24 cellular contexts compared by ENCODE assay signal in the genomic region with DNA sequence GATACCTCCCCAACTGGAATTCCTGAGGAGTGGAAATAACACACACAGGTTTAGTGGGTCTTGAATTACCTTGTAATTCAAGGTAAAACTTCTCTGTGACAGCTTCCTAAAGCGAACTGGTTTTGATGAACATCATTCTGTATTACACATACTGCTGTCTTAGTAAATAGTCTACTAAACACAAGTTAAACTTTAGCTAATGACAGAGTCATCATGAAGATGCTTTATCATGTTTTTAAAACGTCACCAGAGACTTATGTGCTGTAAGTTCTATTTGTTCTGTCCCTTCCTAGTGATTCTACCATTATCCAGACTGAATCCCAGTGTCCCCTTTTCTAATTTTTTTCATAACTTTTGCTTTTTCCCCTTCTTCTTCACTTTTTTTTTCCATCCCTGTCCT. TPM values are rescaled to one million over a fixed set of nuclear protein-coding genes. Genes with fewer than 3 reads are reported as not detected.
A peak's percentile ranks its signal among the peaks of the same experiment; 100 is the strongest.
DNase-seq lines count a peak whose midpoint lies in the region; ATAC-seq, FAIRE-seq and TF ChIP-seq lines count a peak whose summit lies in the region.
"Had no signal": no experiment of that assay in that cellular context is flagged by ENCODE, and none has a peak within 500 bp of the region (broad histone marks: within the 10 kb centered on the region; RNA-seq: fewer than 3 reads in every experiment).

No MANE protein-coding gene starts in this region.

- no peaks in the 10 kb centered on the region for H3K9me3 Mint-ChIP-seq in nephron progenitor cell
- H3K9me3 Mint-ChIP-seq in activated CD8-positive, alpha-beta T cell treated with anti-CD3 and anti-CD28 coated beads, Interleukin-2, amount 10 ng/mL, durations not matched to agents 7 days and 5 days (ENCODE audit: insufficient read depth): no peaks in the 10 kb centered on the region

- H3K27ac ChIP-seq in A549: peak overlapping the region; percentile 84 to 85
- H3K27ac ChIP-seq: BLaER1, RWPE1 had no signal

- TF ChIP-seq POLR2A in A549 (IDR thresholded peaks at IDR 0.05; ENCODE audit: low read length): no peak

- no peak for TF ChIP-seq RAD21 in A549 (conservative IDR thresholded peaks at IDR 0.05 in 1 of 2, IDR thresholded peaks at IDR 0.05 in 1 of 2)

- H3K27me3 Mint-ChIP-seq in nephron progenitor cell (ENCODE audit: low read depth, poor library complexity): no peaks in the 10 kb centered on the region
- no peaks in the 10 kb centered on the region for H3K27me3 Mint-ChIP-seq in activated CD8-positive, alpha-beta T cell treated with anti-CD3 and anti-CD28 coated beads, Interleukin-2, amount 10 ng/mL, durations not matched to agents 7 days and 5 days (ENCODE audit: low read depth)

- peak; percentile 7 for FAIRE-seq in A549 (lab: Jason Lieb, UNC)
- FAIRE-seq in RCC 7860 (lab: Jason Lieb, UNC): peak; percentile 81
- FAIRE-seq in urothelium cell line (lab: Jason Lieb, UNC): no peak
- FAIRE-seq: D721Med, G401.6, HepG2 had no signal

- 3% methylated on average over 2 of the region's 2 CpGs for WGBS in A549 (ENCODE audit: missing lambda C conversion rate)

- H3K4me3 ChIP-seq in A549: peak overlapping the region; percentile 9; the same call in 1 of the 3 replicates
- H3K4me3 ChIP-seq: BLaER1 had no signal

- CTCF ChIA-PET in A549 (lab: Yijun Ruan, JAX): interaction anchor here (1.3 kb wide), 1 partner anchor 9 kb away, joined by 4 read pairs; no protein-coding TSS in a partner anchor
- CTCF ChIA-PET in activated CD8-positive, alpha-beta T cell treated with anti-CD3 and anti-CD28 coated beads, Interleukin-2, amount 10 ng/mL, durations not matched to agents 7 days and 5 days (lab: Charles Lee): no interaction called here

- peak; percentile 55 to 91 for DNase-seq in A549 (ENCODE audit: low read depth in 1 of 2, low spot score in 1 of 2)
- peak; percentile 59 for DNase-seq in RCC 7860 (ENCODE audit: low spot score)
- peak; percentile 69 for DNase-seq in kidney glomerular epithelial cell (lab: John Stamatoyannopoulos, UW)
- no peak for DNase-seq in nephron progenitor cell
- no peak for DNase-seq in activated CD8-positive, alpha-beta T cell treated with anti-CD3 and anti-CD28 coated beads, Interleukin-2, amount 10 ng/mL, durations not matched to agents 7 days and 5 days
- no peak for DNase-seq in urothelium cell line (ENCODE audit: low spot score)
- DNase-seq: 8988T; CD4-positive, CD25-positive, alpha-beta regulatory T cell; Karpas-422; NCI-H1092; NCI-H1417 treated with DMSO at 0.1 percent for 48 hours; NCI-H187; NCI-H446; NCI-H524 treated with DMSO at 0.1 percent for 48 hours; NCI-H774; SHP77 had no signal

- peak overlapping the region; percentile 80 for H3K4me2 ChIP-seq in A549
- H3K4me2 ChIP-seq: BLaER1 had no signal

- TF ChIP-seq EP300 in A549 (IDR thresholded peaks at IDR 0.05): no peak

- peak overlapping the region; percentile 90 for H3K27ac Mint-ChIP-seq in nephron progenitor cell
- no peak overlapping the region for H3K27ac Mint-ChIP-seq in activated CD8-positive, alpha-beta T cell treated with anti-CD3 and anti-CD28 coated beads, Interleukin-2, amount 10 ng/mL, durations not matched to agents 7 days and 5 days
- H3K27ac Mint-ChIP-seq: CD4-positive, CD25-positive, alpha-beta regulatory T cell had no signal

- no peaks in the 10 kb centered on the region for H3K9me3 ChIP-seq in A549
- H3K9me3 ChIP-seq: BLaER1 had no signal

- POLR2A ChIA-PET in A549 (lab: Yijun Ruan, JAX): interaction anchor here (1.1 kb wide), 1 partner anchor 16 kb away, joined by 3 read pairs; no protein-coding TSS in a partner anchor
- POLR2A ChIA-PET in activated CD8-positive, alpha-beta T cell treated with anti-CD3 and anti-CD28 coated beads, Interleukin-2, amount 10 ng/mL, durations not matched to agents 7 days and 5 days (lab: Charles Lee): no interaction called here

- no peak overlapping the region for H3K4me3 Mint-ChIP-seq in nephron progenitor cell
- no peak overlapping the region for H3K4me3 Mint-ChIP-seq in activated CD8-positive, alpha-beta T cell treated with anti-CD3 and anti-CD28 coated beads, Interleukin-2, amount 10 ng/mL, durations not matched to agents 7 days and 5 days
- H3K4me3 Mint-ChIP-seq: CD4-positive, CD25-positive, alpha-beta regulatory T cell had no signal

- peaks cover 10% of the 10 kb centered on the region for H3K4me1 Mint-ChIP-seq in nephron progenitor cell
- H3K4me1 Mint-ChIP-seq in activated CD8-positive, alpha-beta T cell treated with anti-CD3 and anti-CD28 coated beads, Interleukin-2, amount 10 ng/mL, durations not matched to agents 7 days and 5 days (ENCODE audit: low read depth): peaks cover 2% of the 10 kb centered on the region

- no peak for TF ChIP-seq CTCF in A549 (IDR thresholded peaks at IDR 0.05)
- TF ChIP-seq CTCF in nephron progenitor cell (IDR thresholded peaks at IDR 0.05): no peak

- peak; percentile 94 to 99 for ATAC-seq in A549
- ATAC-seq in GM21447 (IDR thresholded peaks at IDR 0.05; ENCODE audit: unreplicated experiment): no peak
- no peak for ATAC-seq in activated CD8-positive, alpha-beta T cell treated with anti-CD3 and anti-CD28 coated beads, Interleukin-2, amount 10 ng/mL, durations not matched to agents 7 days and 5 days
- ATAC-seq in HG02981 (IDR thresholded peaks at IDR 0.05; ENCODE audit: unreplicated experiment): no peak
- ATAC-seq: HCT116, HepG2 had no signal

- H3K36me3 Mint-ChIP-seq in nephron progenitor cell (ENCODE audit: low read depth): peaks cover 12% of the 10 kb centered on the region
- peaks cover 6% of the 10 kb centered on the region for H3K36me3 Mint-ChIP-seq in activated CD8-positive, alpha-beta T cell treated with anti-CD3 and anti-CD28 coated beads, Interleukin-2, amount 10 ng/mL, durations not matched to agents 7 days and 5 days (ENCODE audit: low read depth)

- H3K4me1 ChIP-seq in A549: peaks cover 63% of the 10 kb centered on the region
- H3K4me1 ChIP-seq: BLaER1 had no signal

TF ChIP-seq in A549, 52 proteins besides CTCF, POLR2A, EP300 and RAD21:
- TF ChIP-seq TFCP2L1 (CRISPR knock-in tag; IDR thresholded peaks at IDR 0.05): no peak
- 0 out of 5 replicates have a peak, but pooled peaks have one; percentile 21 to 27 for TF ChIP-seq JUN (IDR thresholded peaks at IDR 0.05)
- no peak; a peak in 1 of 4 replicates for TF ChIP-seq CEBPB (IDR thresholded peaks at IDR 0.05)
- TF ChIP-seq NFE2L2 (conservative IDR thresholded peaks at IDR 0.05; ENCODE audit: low read length): peak; percentile 81
- no peak for TF ChIP-seq FOSL2 (IDR thresholded peaks at IDR 0.05)
- TF ChIP-seq FOSL2 (CRISPR knock-in tag; IDR thresholded peaks at IDR 0.05): peak; percentile 60
- peak; percentile 94 for TF ChIP-seq MAFK (IDR thresholded peaks at IDR 0.05; ENCODE audit: partially characterized antibody)

RNA-seq across cellular contexts. Expression of a gene that starts 11.6 kb away (rescaled TPM):
- 19.3 and 25.0 TPM in 2 replicates for polyA plus RNA-seq in A549 (2011; rRNA removed)
- 4.5 and 5.4 TPM in 2 replicates for polyA plus RNA-seq in A549 (2012; cell fraction: cytosol; rRNA removed)
- 3.9 and 4.7 TPM in 2 replicates for polyA plus RNA-seq in A549 (2012; cell fraction: nucleus; rRNA removed)
- 11.2 to 12.9 TPM (median 11.6 TPM) in 3 replicates for polyA plus RNA-seq in A549 (2017; fragmentation: RNase III; extraction: RNeasy Plus Mini Kit Qiagen cat#74134 plus additional on column Dnase treatment)
- polyA minus RNA-seq in A549 (2011; rRNA and poly(A)+ RNA removed): 4.9 and 7.4 TPM in 2 replicates
- 1 to 10 TPM; 7.5 to 9.0 TPM for total RNA-seq in activated CD8-positive, alpha-beta T cell treated with anti-CD3 and anti-CD28 coated beads, Interleukin-2, amount 10 ng/mL, durations not matched to agents 7 days and 5 days

Comparison
In these comparisons a context has a peak if more than half of its experiments do, and no peak if none do; other contexts are left out.
1. ATAC-seq: peak in A549 (2 of 2); none in GM21447 (single experiment), activated CD8-positive, alpha-beta T cell treated with anti-CD3 and anti-CD28 coated beads, Interleukin-2, amount 10 ng/mL, durations not matched to agents 7 days and 5 days (single experiment) and HG02981 (single experiment).
2. DNase-seq: peak in A549 (2 of 2), RCC 7860 (single experiment) and kidney glomerular epithelial cell (single experiment); none in nephron progenitor cell (single experiment), activated CD8-positive, alpha-beta T cell treated with anti-CD3 and anti-CD28 coated beads, Interleukin-2, amount 10 ng/mL, durations not matched to agents 7 days and 5 days (single experiment) and urothelium cell line (single experiment).